In the genomic region with DNA sequence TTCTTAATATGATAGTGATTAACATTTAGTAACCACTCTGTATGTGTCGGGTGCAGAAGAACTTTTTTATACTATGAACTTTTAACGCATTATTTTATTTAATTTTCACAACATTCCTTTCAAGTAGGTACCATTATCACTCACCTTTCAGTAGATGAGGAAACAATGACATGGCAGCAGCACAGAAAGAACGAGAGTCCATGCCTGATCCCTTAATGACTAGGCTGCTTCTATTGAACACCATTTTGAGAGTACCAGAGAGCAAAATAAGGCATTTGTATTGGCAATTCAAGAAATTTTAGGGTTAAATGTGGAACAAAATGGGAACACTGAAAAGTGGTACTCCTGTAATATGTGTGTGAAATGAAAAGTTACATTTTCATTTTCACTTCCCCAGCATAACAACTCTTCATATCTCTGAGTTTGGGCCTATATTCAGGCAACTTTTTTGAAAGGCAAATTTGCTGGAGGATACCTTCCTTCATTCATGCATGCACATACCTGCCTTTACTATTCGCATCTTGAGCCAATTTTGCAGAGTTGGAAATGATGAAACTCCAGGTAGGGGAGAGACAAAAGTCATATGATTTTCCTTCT, we compare ENCODE assay signal across 12 cellular contexts. TPM values are rescaled to one million over a fixed set of nuclear protein-coding genes. Genes with fewer than 3 reads are reported as not detected.
DNase-seq lines count a peak whose midpoint lies in the region; ATAC-seq, FAIRE-seq and TF ChIP-seq lines count a peak whose summit lies in the region.
"Had no signal": no experiment of that assay in that cellular context is flagged by ENCODE, and none has a peak within 500 bp of the region (broad histone marks: within the 10 kb centered on the region; RNA-seq: fewer than 3 reads in every experiment).

No MANE protein-coding gene starts in this region.

- peak; percentile 60 for FAIRE-seq in GM18507 (lab: Jason Lieb, UNC)
- FAIRE-seq: bronchial epithelial cell had no signal

- H3K27me3 Mint-ChIP-seq in WTC11 (ENCODE audit: low read depth), result no peaks in the 10 kb centered on the region
- H3K27me3 Mint-ChIP-seq: type B pancreatic cell had no signal

- H3K9me3 Mint-ChIP-seq in WTC11, result no peaks in the 10 kb centered on the region
- H3K9me3 Mint-ChIP-seq: type B pancreatic cell had no signal

- H3K4me3 Mint-ChIP-seq in WTC11, result no peak overlapping the region
- H3K4me3 Mint-ChIP-seq: type B pancreatic cell had no signal

- H3K36me3 Mint-ChIP-seq in WTC11, result no peaks in the 10 kb centered on the region
- H3K36me3 Mint-ChIP-seq: type B pancreatic cell had no signal

- peak; percentile 63 for ATAC-seq in GM19455 (IDR thresholded peaks at IDR 0.05; ENCODE audit: unreplicated experiment)
- peak; percentile 54 for ATAC-seq in HG02938 (IDR thresholded peaks at IDR 0.05; ENCODE audit: unreplicated experiment)
- ATAC-seq in WTC11, result no peak
- ATAC-seq in GM19328 (IDR thresholded peaks at IDR 0.05; ENCODE audit: unreplicated experiment), result no peak

- H3K4me1 Mint-ChIP-seq in WTC11, result peaks cover 47% of the 10 kb centered on the region

- CTCF ChIA-PET in WTC11 (lab: Charles Lee), result no interaction called here

- no peak for DNase-seq in GM18507 (ENCODE audit: extremely low spot score, insufficient read length, low read depth)
- no peak for DNase-seq in WTC11 (ENCODE audit: low spot score)
- DNase-seq in DMS79 treated with DMSO at 0.1 percent for 48 hours (lab: John Stamatoyannopoulos, UW), result no peak
- DNase-seq in SK-N-DZ (ENCODE audit: low spot score), result no peak
- DNase-seq in NOMO-1 treated with dmso at 0.1 percent for 144 hours (lab: John Stamatoyannopoulos, UW; ENCODE audit: unreplicated experiment), result no peak
- DNase-seq: nucleus accumbens; stimulated activated CD4-positive, alpha-beta T cell treated with anti-CD3 and anti-CD28 coated beads, Interleukin-4, amount 100 ng/mL, for 1 hour had no signal

- no peak for TF ChIP-seq CTCF in WTC11 (IDR thresholded peaks at IDR 0.05)

- POLR2A ChIA-PET in WTC11 (lab: Charles Lee), result no interaction called here

- peak overlapping the region; percentile 21; the same call in 1 of the 2 replicates for H3K27ac Mint-ChIP-seq in WTC11
- H3K27ac Mint-ChIP-seq: type B pancreatic cell had no signal

TF ChIP-seq in WTC11, 78 proteins besides CTCF, POLR2A, EP300 and RAD21:
- no peak for TF ChIP-seq GABPB1 (CRISPR knock-in tag; IDR thresholded peaks at IDR 0.05)
- TF ChIP-seq, protein P1, sequence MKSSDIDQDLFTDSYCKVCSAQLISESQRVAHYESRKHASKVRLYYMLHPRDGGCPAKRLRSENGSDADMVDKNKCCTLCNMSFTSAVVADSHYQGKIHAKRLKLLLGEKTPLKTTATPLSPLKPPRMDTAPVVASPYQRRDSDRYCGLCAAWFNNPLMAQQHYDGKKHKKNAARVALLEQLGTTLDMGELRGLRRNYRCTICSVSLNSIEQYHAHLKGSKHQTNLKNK (CRISPR knock-in tag; IDR thresholded peaks at IDR 0.05), result no peak
- no peak for TF ChIP-seq ZBTB21 (CRISPR knock-in tag; IDR thresholded peaks at IDR 0.05; ENCODE audit: borderline replicate concordance)
- no peak for TF ChIP-seq ZNF121 (CRISPR knock-in tag; IDR thresholded peaks at IDR 0.05)
- TF ChIP-seq, protein P2, sequence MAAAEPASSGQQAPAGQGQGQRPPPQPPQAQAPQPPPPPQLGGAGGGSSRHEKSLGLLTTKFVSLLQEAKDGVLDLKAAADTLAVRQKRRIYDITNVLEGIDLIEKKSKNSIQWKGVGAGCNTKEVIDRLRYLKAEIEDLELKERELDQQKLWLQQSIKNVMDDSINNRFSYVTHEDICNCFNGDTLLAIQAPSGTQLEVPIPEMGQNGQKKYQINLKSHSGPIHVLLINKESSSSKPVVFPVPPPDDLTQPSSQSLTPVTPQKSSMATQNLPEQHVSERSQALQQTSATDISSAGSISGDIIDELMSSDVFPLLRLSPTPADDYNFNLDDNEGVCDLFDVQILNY (CRISPR knock-in tag; IDR thresholded peaks at IDR 0.05), result no peak
- no peak for TF ChIP-seq FOXJ3 (CRISPR knock-in tag; IDR thresholded peaks at IDR 0.05; ENCODE audit: borderline replicate concordance)
- no peak for TF ChIP-seq GRHL2 (CRISPR knock-in tag; IDR thresholded peaks at IDR 0.05; ENCODE audit: insufficient replicate concordance, severe bottlenecking)
- no peak for TF ChIP-seq NR3C1 (CRISPR knock-in tag; conservative IDR thresholded peaks at IDR 0.05; ENCODE audit: low read depth)
- no peak for TF ChIP-seq GTF2I (CRISPR knock-in tag; conservative IDR thresholded peaks at IDR 0.05)
- TF ChIP-seq, protein P3, sequence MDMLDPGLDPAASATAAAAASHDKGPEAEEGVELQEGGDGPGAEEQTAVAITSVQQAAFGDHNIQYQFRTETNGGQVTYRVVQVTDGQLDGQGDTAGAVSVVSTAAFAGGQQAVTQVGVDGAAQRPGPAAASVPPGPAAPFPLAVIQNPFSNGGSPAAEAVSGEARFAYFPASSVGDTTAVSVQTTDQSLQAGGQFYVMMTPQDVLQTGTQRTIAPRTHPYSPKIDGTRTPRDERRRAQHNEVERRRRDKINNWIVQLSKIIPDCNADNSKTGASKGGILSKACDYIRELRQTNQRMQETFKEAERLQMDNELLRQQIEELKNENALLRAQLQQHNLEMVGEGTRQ (CRISPR knock-in tag; IDR thresholded peaks at IDR 0.05), result no peak
- TF ChIP-seq TEAD4 (CRISPR knock-in tag; IDR thresholded peaks at IDR 0.05), result no peak
- TF ChIP-seq CREB1 (CRISPR knock-in tag; IDR thresholded peaks at IDR 0.05), result no peak
- TF ChIP-seq, protein P4, sequence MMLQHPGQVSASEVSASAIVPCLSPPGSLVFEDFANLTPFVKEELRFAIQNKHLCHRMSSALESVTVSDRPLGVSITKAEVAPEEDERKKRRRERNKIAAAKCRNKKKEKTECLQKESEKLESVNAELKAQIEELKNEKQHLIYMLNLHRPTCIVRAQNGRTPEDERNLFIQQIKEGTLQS (CRISPR knock-in tag; conservative IDR thresholded peaks at IDR 0.05), result no peak
- TF ChIP-seq EMX1 (CRISPR knock-in tag; IDR thresholded peaks at IDR 0.05), result no peak
- TF ChIP-seq, protein P5, sequence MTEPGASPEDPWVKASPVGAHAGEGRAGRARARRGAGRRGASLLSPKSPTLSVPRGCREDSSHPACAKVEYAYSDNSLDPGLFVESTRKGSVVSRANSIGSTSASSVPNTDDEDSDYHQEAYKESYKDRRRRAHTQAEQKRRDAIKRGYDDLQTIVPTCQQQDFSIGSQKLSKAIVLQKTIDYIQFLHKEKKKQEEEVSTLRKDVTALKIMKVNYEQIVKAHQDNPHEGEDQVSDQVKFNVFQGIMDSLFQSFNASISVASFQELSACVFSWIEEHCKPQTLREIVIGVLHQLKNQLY (CRISPR knock-in tag; IDR thresholded peaks at IDR 0.05), result no peak
- TF ChIP-seq, protein P6, sequence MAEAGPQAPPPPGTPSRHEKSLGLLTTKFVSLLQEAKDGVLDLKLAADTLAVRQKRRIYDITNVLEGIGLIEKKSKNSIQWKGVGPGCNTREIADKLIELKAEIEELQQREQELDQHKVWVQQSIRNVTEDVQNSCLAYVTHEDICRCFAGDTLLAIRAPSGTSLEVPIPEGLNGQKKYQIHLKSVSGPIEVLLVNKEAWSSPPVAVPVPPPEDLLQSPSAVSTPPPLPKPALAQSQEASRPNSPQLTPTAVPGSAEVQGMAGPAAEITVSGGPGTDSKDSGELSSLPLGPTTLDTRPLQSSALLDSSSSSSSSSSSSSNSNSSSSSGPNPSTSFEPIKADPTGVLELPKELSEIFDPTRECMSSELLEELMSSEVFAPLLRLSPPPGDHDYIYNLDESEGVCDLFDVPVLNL (CRISPR knock-in tag; IDR thresholded peaks at IDR 0.05; ENCODE audit: borderline replicate concordance, low read depth), result no peak
- TF ChIP-seq, protein P7, sequence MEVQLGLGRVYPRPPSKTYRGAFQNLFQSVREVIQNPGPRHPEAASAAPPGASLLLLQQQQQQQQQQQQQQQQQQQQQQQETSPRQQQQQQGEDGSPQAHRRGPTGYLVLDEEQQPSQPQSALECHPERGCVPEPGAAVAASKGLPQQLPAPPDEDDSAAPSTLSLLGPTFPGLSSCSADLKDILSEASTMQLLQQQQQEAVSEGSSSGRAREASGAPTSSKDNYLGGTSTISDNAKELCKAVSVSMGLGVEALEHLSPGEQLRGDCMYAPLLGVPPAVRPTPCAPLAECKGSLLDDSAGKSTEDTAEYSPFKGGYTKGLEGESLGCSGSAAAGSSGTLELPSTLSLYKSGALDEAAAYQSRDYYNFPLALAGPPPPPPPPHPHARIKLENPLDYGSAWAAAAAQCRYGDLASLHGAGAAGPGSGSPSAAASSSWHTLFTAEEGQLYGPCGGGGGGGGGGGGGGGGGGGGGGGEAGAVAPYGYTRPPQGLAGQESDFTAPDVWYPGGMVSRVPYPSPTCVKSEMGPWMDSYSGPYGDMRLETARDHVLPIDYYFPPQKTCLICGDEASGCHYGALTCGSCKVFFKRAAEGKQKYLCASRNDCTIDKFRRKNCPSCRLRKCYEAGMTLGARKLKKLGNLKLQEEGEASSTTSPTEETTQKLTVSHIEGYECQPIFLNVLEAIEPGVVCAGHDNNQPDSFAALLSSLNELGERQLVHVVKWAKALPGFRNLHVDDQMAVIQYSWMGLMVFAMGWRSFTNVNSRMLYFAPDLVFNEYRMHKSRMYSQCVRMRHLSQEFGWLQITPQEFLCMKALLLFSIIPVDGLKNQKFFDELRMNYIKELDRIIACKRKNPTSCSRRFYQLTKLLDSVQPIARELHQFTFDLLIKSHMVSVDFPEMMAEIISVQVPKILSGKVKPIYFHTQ (CRISPR knock-in tag; IDR thresholded peaks at IDR 0.05), result no peak

RNA-seq across cellular contexts. Expression of a gene that starts 12.8 kb away (rescaled TPM):
- total RNA-seq in WTC11 (2021), result 0.16 to 0.70 TPM (median 0.34 TPM) in 3 replicates
- 152 and 177 TPM in 2 replicates for polyA plus RNA-seq in SK-N-DZ (2014; cell fraction: cytosol; rRNA removed)
- 77.9 and 99.7 TPM in 2 replicates for polyA plus RNA-seq in SK-N-DZ (2014; cell fraction: nucleus; rRNA removed)
- total RNA-seq: bronchial epithelial cell had no signal

Comparison
In these comparisons a context has a peak if more than half of its experiments do, and no peak if none do; other contexts are left out.
1. ATAC-seq: peak in GM19455 (single experiment) and HG02938 (single experiment); none in WTC11 (single experiment) and GM19328 (single experiment).